In the genomic region with DNA sequence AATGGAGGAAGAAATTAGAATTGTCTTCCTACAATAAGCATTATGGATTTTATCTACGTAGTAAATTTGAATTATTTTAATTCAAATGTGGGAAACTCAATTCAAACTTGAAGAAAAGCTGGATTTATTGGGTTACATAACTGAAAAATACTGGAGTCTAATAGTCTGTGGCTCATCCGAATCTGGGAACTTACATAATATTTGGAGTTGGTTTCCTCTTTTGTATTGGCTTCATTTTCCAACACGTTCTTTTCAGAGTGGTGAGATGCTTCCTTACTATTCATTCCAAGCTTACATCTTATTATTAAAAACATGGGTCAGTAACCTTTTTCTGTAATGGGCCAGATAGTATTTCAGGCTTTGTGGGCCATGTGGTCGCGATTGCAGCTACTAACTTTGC, we compare ENCODE assay signal across 13 cellular contexts.
"Had no signal": no experiment of that assay in that cellular context is flagged by ENCODE, and none has a peak within 500 bp of the region (broad histone marks: within the 10 kb centered on the region; RNA-seq: fewer than 3 reads in every experiment).

No MANE protein-coding gene starts in this region.

- H3K27me3 ChIP-seq: gastroesophageal sphincter, ovary, right lobe of liver, spleen, stomach had no signal

- DNase-seq: activated B cell treated with CpG ODN at 0.5 μM for 24 hours; activated CD4-positive, alpha-beta T cell treated with anti-CD3 and anti-CD28 coated beads for 48 hours; activated effector memory CD4-positive, alpha-beta T cell treated with Interleukin-2 at 50 U/mL for 16 hours; activated naive CD4-positive, alpha-beta T cell treated with anti-CD3 and anti-CD28 coated beads, Interleukin-2, amount 50 U/mL, for 16 hours; activated T-cell treated with anti-CD3 and anti-CD28 coated beads, Interleukin-2, amount 50 U/mL, for 4 hours; kidney; ovary; right lobe of liver; spleen; stimulated activated CD4-positive, alpha-beta T cell treated with anti-CD3 and anti-CD28 coated beads, Interleukin-1b, Interleukin-23, amount 100 ng/mL, for 48 hours; stomach had no signal

- H3K4me1 ChIP-seq: right lobe of liver had no signal

- H3K27ac ChIP-seq: gastroesophageal sphincter, ovary, right lobe of liver, stomach, thoracic aorta had no signal

- H3K4me3 ChIP-seq: gastroesophageal sphincter, ovary, right lobe of liver, spleen, stomach, thoracic aorta had no signal

- H3K36me3 ChIP-seq: ovary, right lobe of liver had no signal

- H3K9me3 ChIP-seq: gastroesophageal sphincter, ovary, right lobe of liver, spleen, stomach, thoracic aorta had no signal
